Comparison of ENCODE assay signal across 16 cellular contexts in the genomic region with DNA sequence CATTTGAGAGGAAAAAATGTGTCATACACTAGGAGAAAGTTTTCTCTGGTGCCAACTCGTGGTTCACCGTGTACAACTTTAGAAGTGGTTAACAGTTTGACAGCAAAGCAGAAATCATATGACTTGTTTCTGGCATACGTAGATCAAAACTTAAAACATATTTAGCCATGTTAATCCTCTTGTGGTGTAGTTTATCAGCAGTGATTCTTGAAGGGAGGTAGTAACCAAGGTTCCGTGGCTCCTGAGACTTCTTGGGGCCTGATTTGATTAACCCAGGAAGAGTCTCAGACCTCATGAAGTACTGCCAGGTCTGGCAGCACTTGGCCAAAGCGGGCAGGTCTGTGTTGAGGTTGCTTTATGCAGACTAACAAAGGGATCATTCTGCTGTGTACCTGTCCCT. TPM values are rescaled to one million over a fixed set of nuclear protein-coding genes. Genes with fewer than 3 reads are reported as not detected.
DNase-seq lines count a peak whose midpoint lies in the region; FAIRE-seq and TF ChIP-seq lines count a peak whose summit lies in the region.
"Had no signal": no experiment of that assay in that cellular context is flagged by ENCODE, and none has a peak within 500 bp of the region (broad histone marks: within the 10 kb centered on the region; RNA-seq: fewer than 3 reads in every experiment).

No MANE protein-coding gene starts in this region.

- H3K79me2 ChIP-seq in smooth muscle cell (ENCODE audit: low read depth) = peaks cover 5% of the 10 kb centered on the region

- no peak for DNase-seq in HTR-8/SVneo (ENCODE audit: insufficient read length, low spot score)
- peak; percentile 9 to 53 for DNase-seq in activated CD4-positive, alpha-beta T cell treated with anti-CD3 and anti-CD28 coated beads, Interleukin-2, amount 50 U/mL, for 24 hours (ENCODE audit: low read depth in 1 of 2, low spot score in 1 of 2)
- no peak for DNase-seq in bronchial epithelial cell (ENCODE audit: low read depth)
- DNase-seq in smooth muscle cell (lab: John Stamatoyannopoulos, UW; ENCODE audit: unreplicated experiment) = no peak
- DNase-seq in small intestine = no peak
- no peak for DNase-seq in kidney glomerular epithelial cell (lab: John Stamatoyannopoulos, UW)
- DNase-seq in GF-D8 (lab: John Stamatoyannopoulos, UW) = no peak
- DNase-seq: aorta, IMR-90, NCI-H146, occipital lobe, SHP77 treated with DMSO at 0.1 percent for 48 hours had no signal

- WGBS in smooth muscle cell (ENCODE audit: low lambda C conversion rate) = 68% methylated on average over 5 of the region's 5 CpGs
- WGBS in small intestine, 3 donors = 66 to 75% (median 73%) methylated on average over 5 of the region's 5 CpGs

- peaks cover 78% of the 10 kb centered on the region for H4K20me1 ChIP-seq in smooth muscle cell (ENCODE audit: low read depth)

- H3K27ac ChIP-seq in smooth muscle cell (ENCODE audit: low read depth) = peak overlapping the region; percentile 11
- H3K27ac ChIP-seq in small intestine (ENCODE audit: low read depth in 1 of 2, low read length in 1 of 2) = no peak overlapping the region
- H3K27ac ChIP-seq: suprapubic skin, VCaP had no signal

- H3K9me3 ChIP-seq in smooth muscle cell (replicated peaks; ENCODE audit: low read depth) = no peaks in the 10 kb centered on the region
- H3K9me3 ChIP-seq in small intestine (ENCODE audit: control insufficient read depth, low read depth) = no peaks in the 10 kb centered on the region
- H3K9me3 ChIP-seq: HAP-1, suprapubic skin had no signal

- FAIRE-seq in HTR-8/SVneo (lab: Jason Lieb, UNC) (peak; percentile 31), bronchial epithelial cell (lab: Jason Lieb, UNC) (peak; percentile 76), small intestine (lab: Jason Lieb, UNC) (no peak)
- FAIRE-seq: D721Med had no signal

- H2AFZ ChIP-seq in smooth muscle cell (ENCODE audit: low read depth) = no peak overlapping the region

- H3K4me1 ChIP-seq in smooth muscle cell (ENCODE audit: low read depth) = no peaks in the 10 kb centered on the region
- H3K4me1 ChIP-seq in small intestine (ENCODE audit: control insufficient read depth in 2 of 2, insufficient read depth in 1 of 2, low read depth in 1 of 2, low read length in 1 of 2) = no peaks in the 10 kb centered on the region
- H3K4me1 ChIP-seq: HAP-1, suprapubic skin had no signal

- H3K27me3 ChIP-seq in bronchial epithelial cell (ENCODE audit: control insufficient read depth, insufficient read depth, low read length) = no peaks in the 10 kb centered on the region
- H3K27me3 ChIP-seq in smooth muscle cell (ENCODE audit: low read depth) = no peaks in the 10 kb centered on the region
- no peaks in the 10 kb centered on the region for H3K27me3 ChIP-seq in small intestine (ENCODE audit: control insufficient read depth in 2 of 2, insufficient read depth in 2 of 2, low read length in 2 of 2)
- H3K27me3 ChIP-seq: suprapubic skin had no signal

- H3K36me3 ChIP-seq in bronchial epithelial cell (ENCODE audit: control insufficient read depth, insufficient read depth, low read length) = peaks cover 45% of the 10 kb centered on the region
- peaks cover 23% of the 10 kb centered on the region for H3K36me3 ChIP-seq in smooth muscle cell (ENCODE audit: low read depth)
- peaks cover 21 to 31% of the 10 kb centered on the region in 2 donors for H3K36me3 ChIP-seq in small intestine (ENCODE audit: control insufficient read depth in 2 of 2, insufficient read depth in 2 of 2, low read length in 2 of 2)

- no peak overlapping the region for H3K9ac ChIP-seq in smooth muscle cell (ENCODE audit: low read depth)

- no peaks in the 10 kb centered on the region for H3F3A ChIP-seq in smooth muscle cell (ENCODE audit: low read depth)

- H3K4me2 ChIP-seq in smooth muscle cell = no peak overlapping the region

- TF ChIP-seq CTCF in bronchial epithelial cell (IDR thresholded peaks at IDR 0.05; ENCODE audit: insufficient read depth, low read length, severe bottlenecking) (no peak), smooth muscle cell (IDR thresholded peaks at IDR 0.05; ENCODE audit: borderline replicate concordance, insufficient read depth, poor library complexity, severe bottlenecking) (no peak)

- no peak overlapping the region for H3K4me3 ChIP-seq in bronchial epithelial cell (ENCODE audit: low read depth, low read length)
- no peak overlapping the region for H3K4me3 ChIP-seq in smooth muscle cell
- H3K4me3 ChIP-seq in small intestine (ENCODE audit: low read depth in 1 of 2, low read length in 2 of 2) = no peak overlapping the region
- H3K4me3 ChIP-seq: HAP-1, suprapubic skin had no signal

RNA-seq across cellular contexts. Expression of a gene that starts 40.5 kb away (rescaled TPM):
- 44.2 and 66.4 TPM in 2 replicates for total RNA-seq in bronchial epithelial cell
- total RNA-seq in smooth muscle cell = 62.9 and 70.3 TPM in 2 replicates
- 68.5 and 78.2 TPM in 2 replicates for polyA plus RNA-seq in smooth muscle cell
- 10 to 100 TPM; 14.1 to 81.2 (median 15.0) TPM for polyA plus RNA-seq in small intestine

RNA-seq across cellular contexts. Expression of a gene that starts 41.5 kb away (rescaled TPM):
- total RNA-seq in bronchial epithelial cell (not detected in 2 replicates), smooth muscle cell (not detected in 2 replicates)
- polyA plus RNA-seq in smooth muscle cell (0.11 TPM in 1 of 2 replicates, not detected in the other), small intestine (under 1 TPM in 1 of 3 donors, not detected in 2; 0.04 TPM)
- total RNA-seq: aorta, IMR-90, occipital lobe, suprapubic skin had no signal
- polyA plus RNA-seq: aorta, IMR-90 had no signal

RNA-seq across cellular contexts. Expression of a gene that starts 53.2 kb away (rescaled TPM):
- total RNA-seq in bronchial epithelial cell = under 0.01 TPM in 2 replicates
- not detected in 2 replicates for total RNA-seq in smooth muscle cell
- polyA plus RNA-seq in smooth muscle cell = 0.15 and 0.37 TPM in 2 replicates
- polyA plus RNA-seq in small intestine = 1 to 10 TPM in 1 of 3 donors, under 1 TPM in 1, not detected in 1; 0.54 to 1.3 TPM
- polyA plus RNA-seq: aorta had no signal

Comparison
In these comparisons a context has a peak if more than half of its experiments do, and no peak if none do; other contexts are left out.
1. DNase-seq: peak in activated CD4-positive, alpha-beta T cell treated with anti-CD3 and anti-CD28 coated beads, Interleukin-2, amount 50 U/mL, for 24 hours (2 of 2); none in HTR-8/SVneo (single experiment), bronchial epithelial cell (single experiment), smooth muscle cell (single experiment), small intestine (single experiment), kidney glomerular epithelial cell (single experiment) and GF-D8 (single experiment).